Comparison of ENCODE assay signal across 26 cellular contexts in genomic region chr15:100186960-100187359, GRCh38.
"Had no signal": no experiment of that assay in that cellular context is flagged by ENCODE, and none has a peak within 500 bp of the region (broad histone marks: within the 10 kb centered on the region; RNA-seq: fewer than 3 reads in every experiment).

No MANE protein-coding gene starts in this region.

- DNase-seq: cortex of kidney; effector memory CD8-positive, alpha-beta T cell; erythroblast; esophagus squamous epithelium; foreskin melanocyte; glutamatergic neuron; heart right ventricle; hippocampal formation; left lung; mesenchymal stem cell; midbrain; naive thymus-derived CD4-positive, alpha-beta T cell; nucleus accumbens; right cardiac atrium; small intestine; stimulated activated CD4-positive, alpha-beta T cell treated with anti-CD3 and anti-CD28 coated beads, Interleukin-15, amount 100 ng/mL, for 24 hours; stimulated activated CD4-positive, alpha-beta T cell treated with anti-CD3 and anti-CD28 coated beads, Interleukin-4, amount 100 ng/mL, for 1 hour; stimulated activated naive CD4-positive, alpha-beta T cell; stimulated activated naive CD8-positive, alpha-beta T cell treated with anti-CD3 and anti-CD28 coated beads, Interleukin-15, amount 100 ng/mL, for 72 hours; transverse colon; upper lobe of right lung had no signal

- ATAC-seq: effector memory CD8-positive, alpha-beta T cell; heart right ventricle; left lung; naive thymus-derived CD4-positive, alpha-beta T cell; psoas muscle; right cardiac atrium; stimulated activated naive CD8-positive, alpha-beta T cell treated with anti-CD3 and anti-CD28 coated beads, Interleukin-15, amount 100 ng/mL, for 72 hours; upper lobe of right lung had no signal

- H3K27me3 Mint-ChIP-seq: effector memory CD8-positive, alpha-beta T cell; stimulated activated naive CD8-positive, alpha-beta T cell treated with anti-CD3 and anti-CD28 coated beads, Interleukin-15, amount 100 ng/mL, for 72 hours had no signal

- H3K9me3 Mint-ChIP-seq: effector memory CD8-positive, alpha-beta T cell; stimulated activated naive CD8-positive, alpha-beta T cell treated with anti-CD3 and anti-CD28 coated beads, Interleukin-15, amount 100 ng/mL, for 72 hours had no signal

- H3K4me1 ChIP-seq: heart right ventricle, left lung, psoas muscle, transverse colon, upper lobe of right lung had no signal

- H3K27ac Mint-ChIP-seq: effector memory CD8-positive, alpha-beta T cell; naive thymus-derived CD4-positive, alpha-beta T cell; nephron had no signal

- H3K4me3 Mint-ChIP-seq: effector memory CD8-positive, alpha-beta T cell; naive thymus-derived CD4-positive, alpha-beta T cell; nephron; stimulated activated naive CD8-positive, alpha-beta T cell treated with anti-CD3 and anti-CD28 coated beads, Interleukin-15, amount 100 ng/mL, for 72 hours had no signal

- H3K4me3 ChIP-seq: esophagus squamous epithelium, heart right ventricle, left lung, psoas muscle, suprapubic skin, transverse colon, upper lobe of right lung had no signal

- FAIRE-seq: endometrium, keratinocyte, small intestine had no signal

- H3K27me3 ChIP-seq: esophagus squamous epithelium, left lung, suprapubic skin, transverse colon, upper lobe of right lung had no signal

- H3K4me1 Mint-ChIP-seq: stimulated activated naive CD8-positive, alpha-beta T cell treated with anti-CD3 and anti-CD28 coated beads, Interleukin-15, amount 100 ng/mL, for 72 hours had no signal

- H3K27ac ChIP-seq: esophagus squamous epithelium, heart right ventricle, left lung, psoas muscle, suprapubic skin, transverse colon, upper lobe of right lung had no signal

- H3K36me3 ChIP-seq: esophagus squamous epithelium, heart right ventricle, left lung, suprapubic skin, transverse colon, upper lobe of right lung had no signal

- H3K9me3 ChIP-seq: esophagus squamous epithelium, heart right ventricle, left lung, psoas muscle, suprapubic skin, transverse colon, upper lobe of right lung had no signal
